ENCODE assay signal across 2 cellular contexts in the genomic region with DNA sequence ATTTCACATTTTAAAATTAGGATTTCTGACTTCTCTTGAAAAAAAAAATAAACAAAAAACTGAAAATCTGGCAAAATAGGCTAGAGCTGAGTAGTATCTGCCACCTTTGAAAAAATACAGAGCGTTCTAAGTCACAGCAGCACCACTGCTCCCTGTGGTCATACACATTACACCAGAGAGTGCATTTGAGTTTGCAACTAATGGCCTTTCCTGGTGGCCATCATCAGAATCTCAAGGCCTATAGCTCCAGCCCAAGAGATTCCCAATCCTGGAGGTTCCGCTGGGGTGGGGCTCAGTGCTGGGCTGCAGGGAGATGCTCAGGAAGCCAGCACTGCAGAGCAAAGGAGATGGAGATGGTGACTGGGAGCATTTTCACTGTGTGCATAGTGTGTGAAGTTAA.
TF ChIP-seq lines count a peak whose summit lies in the region.

No MANE protein-coding gene starts in this region.

TF ChIP-seq in GM23338, 12 proteins besides CTCF, POLR2A, EP300 and RAD21 (continued from another document and continues in another):
- TF ChIP-seq, protein P1, sequence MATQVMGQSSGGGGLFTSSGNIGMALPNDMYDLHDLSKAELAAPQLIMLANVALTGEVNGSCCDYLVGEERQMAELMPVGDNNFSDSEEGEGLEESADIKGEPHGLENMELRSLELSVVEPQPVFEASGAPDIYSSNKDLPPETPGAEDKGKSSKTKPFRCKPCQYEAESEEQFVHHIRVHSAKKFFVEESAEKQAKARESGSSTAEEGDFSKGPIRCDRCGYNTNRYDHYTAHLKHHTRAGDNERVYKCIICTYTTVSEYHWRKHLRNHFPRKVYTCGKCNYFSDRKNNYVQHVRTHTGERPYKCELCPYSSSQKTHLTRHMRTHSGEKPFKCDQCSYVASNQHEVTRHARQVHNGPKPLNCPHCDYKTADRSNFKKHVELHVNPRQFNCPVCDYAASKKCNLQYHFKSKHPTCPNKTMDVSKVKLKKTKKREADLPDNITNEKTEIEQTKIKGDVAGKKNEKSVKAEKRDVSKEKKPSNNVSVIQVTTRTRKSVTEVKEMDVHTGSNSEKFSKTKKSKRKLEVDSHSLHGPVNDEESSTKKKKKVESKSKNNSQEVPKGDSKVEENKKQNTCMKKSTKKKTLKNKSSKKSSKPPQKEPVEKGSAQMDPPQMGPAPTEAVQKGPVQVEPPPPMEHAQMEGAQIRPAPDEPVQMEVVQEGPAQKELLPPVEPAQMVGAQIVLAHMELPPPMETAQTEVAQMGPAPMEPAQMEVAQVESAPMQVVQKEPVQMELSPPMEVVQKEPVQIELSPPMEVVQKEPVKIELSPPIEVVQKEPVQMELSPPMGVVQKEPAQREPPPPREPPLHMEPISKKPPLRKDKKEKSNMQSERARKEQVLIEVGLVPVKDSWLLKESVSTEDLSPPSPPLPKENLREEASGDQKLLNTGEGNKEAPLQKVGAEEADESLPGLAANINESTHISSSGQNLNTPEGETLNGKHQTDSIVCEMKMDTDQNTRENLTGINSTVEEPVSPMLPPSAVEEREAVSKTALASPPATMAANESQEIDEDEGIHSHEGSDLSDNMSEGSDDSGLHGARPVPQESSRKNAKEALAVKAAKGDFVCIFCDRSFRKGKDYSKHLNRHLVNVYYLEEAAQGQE (IDR thresholded peaks at IDR 0.05; ENCODE audit: unreplicated experiment): no peak
- TF ChIP-seq, protein P2, sequence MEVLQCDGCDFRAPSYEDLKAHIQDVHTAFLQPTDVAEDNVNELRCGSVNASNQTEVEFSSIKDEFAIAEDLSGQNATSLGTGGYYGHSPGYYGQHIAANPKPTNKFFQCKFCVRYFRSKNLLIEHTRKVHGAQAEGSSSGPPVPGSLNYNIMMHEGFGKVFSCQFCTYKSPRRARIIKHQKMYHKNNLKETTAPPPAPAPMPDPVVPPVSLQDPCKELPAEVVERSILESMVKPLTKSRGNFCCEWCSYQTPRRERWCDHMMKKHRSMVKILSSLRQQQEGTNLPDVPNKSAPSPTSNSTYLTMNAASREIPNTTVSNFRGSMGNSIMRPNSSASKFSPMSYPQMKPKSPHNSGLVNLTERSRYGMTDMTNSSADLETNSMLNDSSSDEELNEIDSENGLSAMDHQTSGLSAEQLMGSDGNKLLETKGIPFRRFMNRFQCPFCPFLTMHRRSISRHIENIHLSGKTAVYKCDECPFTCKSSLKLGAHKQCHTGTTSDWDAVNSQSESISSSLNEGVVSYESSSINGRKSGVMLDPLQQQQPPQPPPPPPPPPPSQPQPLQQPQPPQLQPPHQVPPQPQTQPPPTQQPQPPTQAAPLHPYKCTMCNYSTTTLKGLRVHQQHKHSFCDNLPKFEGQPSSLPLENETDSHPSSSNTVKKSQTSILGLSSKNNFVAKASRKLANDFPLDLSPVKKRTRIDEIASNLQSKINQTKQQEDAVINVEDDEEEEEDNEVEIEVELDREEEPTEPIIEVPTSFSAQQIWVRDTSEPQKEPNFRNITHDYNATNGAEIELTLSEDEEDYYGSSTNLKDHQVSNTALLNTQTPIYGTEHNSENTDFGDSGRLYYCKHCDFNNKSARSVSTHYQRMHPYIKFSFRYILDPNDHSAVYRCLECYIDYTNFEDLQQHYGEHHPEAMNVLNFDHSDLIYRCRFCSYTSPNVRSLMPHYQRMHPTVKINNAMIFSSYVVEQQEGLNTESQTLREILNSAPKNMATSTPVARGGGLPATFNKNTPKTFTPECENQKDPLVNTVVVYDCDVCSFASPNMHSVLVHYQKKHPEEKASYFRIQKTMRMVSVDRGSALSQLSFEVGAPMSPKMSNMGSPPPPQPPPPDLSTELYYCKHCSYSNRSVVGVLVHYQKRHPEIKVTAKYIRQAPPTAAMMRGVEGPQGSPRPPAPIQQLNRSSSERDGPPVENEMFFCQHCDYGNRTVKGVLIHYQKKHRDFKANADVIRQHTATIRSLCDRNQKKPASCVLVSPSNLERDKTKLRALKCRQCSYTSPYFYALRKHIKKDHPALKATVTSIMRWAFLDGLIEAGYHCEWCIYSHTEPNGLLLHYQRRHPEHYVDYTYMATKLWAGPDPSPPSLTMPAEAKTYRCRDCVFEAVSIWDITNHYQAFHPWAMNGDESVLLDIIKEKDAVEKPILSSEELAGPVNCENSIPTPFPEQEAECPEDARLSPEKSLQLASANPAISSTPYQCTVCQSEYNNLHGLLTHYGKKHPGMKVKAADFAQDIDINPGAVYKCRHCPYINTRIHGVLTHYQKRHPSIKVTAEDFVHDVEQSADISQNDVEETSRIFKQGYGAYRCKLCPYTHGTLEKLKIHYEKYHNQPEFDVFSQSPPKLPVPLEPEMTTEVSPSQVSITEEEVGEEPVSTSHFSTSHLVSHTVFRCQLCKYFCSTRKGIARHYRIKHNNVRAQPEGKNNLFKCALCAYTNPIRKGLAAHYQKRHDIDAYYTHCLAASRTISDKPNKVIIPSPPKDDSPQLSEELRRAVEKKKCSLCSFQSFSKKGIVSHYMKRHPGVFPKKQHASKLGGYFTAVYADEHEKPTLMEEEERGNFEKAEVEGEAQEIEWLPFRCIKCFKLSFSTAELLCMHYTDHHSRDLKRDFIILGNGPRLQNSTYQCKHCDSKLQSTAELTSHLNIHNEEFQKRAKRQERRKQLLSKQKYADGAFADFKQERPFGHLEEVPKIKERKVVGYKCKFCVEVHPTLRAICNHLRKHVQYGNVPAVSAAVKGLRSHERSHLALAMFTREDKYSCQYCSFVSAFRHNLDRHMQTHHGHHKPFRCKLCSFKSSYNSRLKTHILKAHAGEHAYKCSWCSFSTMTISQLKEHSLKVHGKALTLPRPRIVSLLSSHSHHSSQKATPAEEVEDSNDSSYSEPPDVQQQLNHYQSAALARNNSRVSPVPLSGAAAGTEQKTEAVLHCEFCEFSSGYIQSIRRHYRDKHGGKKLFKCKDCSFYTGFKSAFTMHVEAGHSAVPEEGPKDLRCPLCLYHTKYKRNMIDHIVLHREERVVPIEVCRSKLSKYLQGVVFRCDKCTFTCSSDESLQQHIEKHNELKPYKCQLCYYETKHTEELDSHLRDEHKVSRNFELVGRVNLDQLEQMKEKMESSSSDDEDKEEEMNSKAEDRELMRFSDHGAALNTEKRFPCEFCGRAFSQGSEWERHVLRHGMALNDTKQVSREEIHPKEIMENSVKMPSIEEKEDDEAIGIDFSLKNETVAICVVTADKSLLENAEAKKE (CRISPR knock-in tag; IDR thresholded peaks at IDR 0.05): no peak
- TF ChIP-seq POLR2AphosphoS5 (IDR thresholded peaks at IDR 0.05; ENCODE audit: low read depth) (no peak), STAT1 (IDR thresholded peaks at IDR 0.05; ENCODE audit: unreplicated experiment) (no peak), NANOG (IDR thresholded peaks at IDR 0.05; ENCODE audit: borderline replicate concordance) (no peak), EZH2phosphoT487 (IDR thresholded peaks at IDR 0.05; ENCODE audit: unreplicated experiment) (no peak), EZH2 (IDR thresholded peaks at IDR 0.05; ENCODE audit: low read depth, unreplicated experiment) (no peak), JUNB (IDR thresholded peaks at IDR 0.05; ENCODE audit: unreplicated experiment) (no peak), ZNF331 (CRISPR knock-in tag; IDR thresholded peaks at IDR 0.05; ENCODE audit: low read depth) (no peak), CREB1 (CRISPR knock-in tag; IDR thresholded peaks at IDR 0.05; ENCODE audit: low read depth) (no peak)

TF ChIP-seq in WTC11, 78 proteins besides CTCF, POLR2A, EP300 and RAD21 (continued from another document):
- TF ChIP-seq, protein P3, sequence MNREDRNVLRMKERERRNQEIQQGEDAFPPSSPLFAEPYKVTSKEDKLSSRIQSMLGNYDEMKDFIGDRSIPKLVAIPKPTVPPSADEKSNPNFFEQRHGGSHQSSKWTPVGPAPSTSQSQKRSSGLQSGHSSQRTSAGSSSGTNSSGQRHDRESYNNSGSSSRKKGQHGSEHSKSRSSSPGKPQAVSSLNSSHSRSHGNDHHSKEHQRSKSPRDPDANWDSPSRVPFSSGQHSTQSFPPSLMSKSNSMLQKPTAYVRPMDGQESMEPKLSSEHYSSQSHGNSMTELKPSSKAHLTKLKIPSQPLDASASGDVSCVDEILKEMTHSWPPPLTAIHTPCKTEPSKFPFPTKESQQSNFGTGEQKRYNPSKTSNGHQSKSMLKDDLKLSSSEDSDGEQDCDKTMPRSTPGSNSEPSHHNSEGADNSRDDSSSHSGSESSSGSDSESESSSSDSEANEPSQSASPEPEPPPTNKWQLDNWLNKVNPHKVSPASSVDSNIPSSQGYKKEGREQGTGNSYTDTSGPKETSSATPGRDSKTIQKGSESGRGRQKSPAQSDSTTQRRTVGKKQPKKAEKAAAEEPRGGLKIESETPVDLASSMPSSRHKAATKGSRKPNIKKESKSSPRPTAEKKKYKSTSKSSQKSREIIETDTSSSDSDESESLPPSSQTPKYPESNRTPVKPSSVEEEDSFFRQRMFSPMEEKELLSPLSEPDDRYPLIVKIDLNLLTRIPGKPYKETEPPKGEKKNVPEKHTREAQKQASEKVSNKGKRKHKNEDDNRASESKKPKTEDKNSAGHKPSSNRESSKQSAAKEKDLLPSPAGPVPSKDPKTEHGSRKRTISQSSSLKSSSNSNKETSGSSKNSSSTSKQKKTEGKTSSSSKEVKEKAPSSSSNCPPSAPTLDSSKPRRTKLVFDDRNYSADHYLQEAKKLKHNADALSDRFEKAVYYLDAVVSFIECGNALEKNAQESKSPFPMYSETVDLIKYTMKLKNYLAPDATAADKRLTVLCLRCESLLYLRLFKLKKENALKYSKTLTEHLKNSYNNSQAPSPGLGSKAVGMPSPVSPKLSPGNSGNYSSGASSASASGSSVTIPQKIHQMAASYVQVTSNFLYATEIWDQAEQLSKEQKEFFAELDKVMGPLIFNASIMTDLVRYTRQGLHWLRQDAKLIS (CRISPR knock-in tag; IDR thresholded peaks at IDR 0.05; ENCODE audit: borderline replicate concordance): no peak
- no peak for TF ChIP-seq ZNF317 (CRISPR knock-in tag; IDR thresholded peaks at IDR 0.05; ENCODE audit: borderline replicate concordance, low read depth)
